ENCODE assay signal across 1 cellular context in the genomic region with DNA sequence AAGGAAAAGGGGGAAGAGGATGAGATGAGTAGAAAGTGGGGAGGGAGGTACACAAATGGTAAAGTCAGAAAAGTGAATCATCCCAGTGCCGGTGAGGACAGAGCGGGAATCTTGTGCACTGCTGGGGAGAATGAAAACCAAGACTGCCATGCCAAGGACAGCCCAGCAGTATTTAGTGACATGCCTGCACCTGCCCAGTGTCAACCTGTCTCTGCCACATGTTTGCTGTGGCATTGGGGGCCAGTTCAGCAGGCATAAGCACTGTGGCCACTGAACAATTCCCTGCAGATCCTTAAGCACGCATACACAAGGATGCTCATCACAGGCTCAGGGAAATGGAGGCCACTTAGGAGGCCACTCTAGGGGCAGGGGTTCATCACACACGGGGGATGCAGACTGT.
TF ChIP-seq lines count a peak whose summit lies in the region.

No MANE protein-coding gene starts in this region.

TF ChIP-seq in GM23338, 12 proteins besides CTCF, POLR2A, EP300 and RAD21 (continued from another document):
- TF ChIP-seq ZNF462 (CRISPR knock-in tag; IDR thresholded peaks at IDR 0.05) (no peak), STAT1 (IDR thresholded peaks at IDR 0.05; ENCODE audit: unreplicated experiment) (no peak), POLR2AphosphoS5 (IDR thresholded peaks at IDR 0.05; ENCODE audit: low read depth) (no peak), ZNF331 (CRISPR knock-in tag; IDR thresholded peaks at IDR 0.05; ENCODE audit: low read depth) (no peak), CREB1 (CRISPR knock-in tag; IDR thresholded peaks at IDR 0.05; ENCODE audit: low read depth) (no peak), ZNF114 (CRISPR knock-in tag; IDR thresholded peaks at IDR 0.05) (no peak), REST (IDR thresholded peaks at IDR 0.05; ENCODE audit: unreplicated experiment) (no peak), EZH2phosphoT487 (IDR thresholded peaks at IDR 0.05; ENCODE audit: unreplicated experiment) (no peak)
TF ChIP-seq in GM23338: peak in this region for 0.
